Comparison of ENCODE assay signal across 8 cellular contexts in genomic region chr18:12726774-12727550, GRCh38. TPM values are rescaled to one million over a fixed set of nuclear protein-coding genes. Genes with fewer than 3 reads are reported as not detected.
DNase-seq lines count a peak whose midpoint lies in the region; ATAC-seq, FAIRE-seq and TF ChIP-seq lines count a peak whose summit lies in the region.

No MANE protein-coding gene starts in this region.

- peaks cover 5 to 12% of the 10 kb centered on the region in 2 experiments; a peak in 4 of 5 replicates for H3K36me3 ChIP-seq in HepG2 (replicated peaks in 1 of 2; ENCODE audit: control insufficient read depth in 1 of 2, insufficient read depth in 2 of 2, low read length in 2 of 2)

- H3K4me1 Mint-ChIP-seq in chondrocyte (ENCODE audit: low read depth), result no peaks in the 10 kb centered on the region

- peak; percentile 56 for FAIRE-seq in HepG2 (lab: Jason Lieb, UNC)

- BruUV-seq in HepG2 (replicated peaks; lab: Mats Ljungman, UMichigan), result no TSS peak

- H3K79me2 ChIP-seq in HepG2 (ENCODE audit: insufficient read depth, low read length), result peaks cover 2% of the 10 kb centered on the region

- no peaks in the 10 kb centered on the region; a peak in 1 of 5 replicates for H3K27me3 ChIP-seq in HepG2 (ENCODE audit: control insufficient read depth in 1 of 2, insufficient read depth in 2 of 2, low read length in 2 of 2)

- 68% methylated on average over 14 of the region's 14 CpGs for WGBS in HepG2 (ENCODE audit: low lambda C conversion rate)

- no peaks in the 10 kb centered on the region for H3K27me3 Mint-ChIP-seq in chondrocyte (ENCODE audit: low read depth)

- ATAC-seq in HepG2, result peak; percentile 36
- no peak for ATAC-seq in HG03521 (IDR thresholded peaks at IDR 0.05; ENCODE audit: unreplicated experiment)

- no peak overlapping the region for H2AFZ ChIP-seq in HepG2 (ENCODE audit: low read length)

- peaks cover 13% of the 10 kb centered on the region for H3K36me3 Mint-ChIP-seq in chondrocyte (ENCODE audit: low read depth)

- H3K9ac ChIP-seq in HepG2 (ENCODE audit: insufficient read depth, low read depth, low read length), result no peak overlapping the region

- no peak overlapping the region for H3K4me3 Mint-ChIP-seq in chondrocyte (ENCODE audit: unreplicated experiment)

- peak; percentile 74 for TF ChIP-seq CTCF in AG04449 (IDR thresholded peaks at IDR 0.05; ENCODE audit: insufficient read depth, low read length, missing control alignments)
- TF ChIP-seq CTCF in GM13976 (IDR thresholded peaks at IDR 0.05; ENCODE audit: borderline replicate concordance, control extremely low read depth, extremely low read depth, insufficient read depth, missing control alignments), result peak; percentile 83
- TF ChIP-seq CTCF in chondrocyte (IDR thresholded peaks at IDR 0.05), result peak; percentile 91
- TF ChIP-seq CTCF in HepG2 (CRISPR knock-in tag; IDR thresholded peaks at IDR 0.05), result peak; percentile 88

- peaks cover 32% of the 10 kb centered on the region for H3K4me1 ChIP-seq in HepG2 (ENCODE audit: insufficient read depth, low read length)

- H3K27ac ChIP-seq in HepG2 (ENCODE audit: extremely low read length, insufficient read depth, low read length), result no peak overlapping the region

- peak; percentile 88 for TF ChIP-seq RAD21 in HepG2 (CRISPR knock-in tag; IDR thresholded peaks at IDR 0.05)

- H4K20me1 ChIP-seq in HepG2 (ENCODE audit: insufficient read depth, low read length), result no peaks in the 10 kb centered on the region

- intact Hi-C loops in HepG2 (cut with micrococcal nuclease; ENCODE audit: unreplicated experiment), result loop anchor here (2.0 kb wide), 3 partner anchors 14 to 166 kb away; no protein-coding TSS in a partner anchor

- H3K4me2 ChIP-seq in HepG2 (ENCODE audit: low read depth, low read length), result no peak overlapping the region

- TF ChIP-seq POLR2A in HepG2 (IDR thresholded peaks at IDR 0.05; ENCODE audit: insufficient read depth in 1 of 2, low read depth in 2 of 2, low read length in 2 of 2), result no peak

- in situ Hi-C loops in GM13976 (cut with MboI; ENCODE audit: low sequenced_read_pairs, unreplicated experiment), result loop anchor here (5.0 kb wide), 1 partner anchor 210 kb away; no protein-coding TSS in a partner anchor
- in situ Hi-C loops in HepG2 (cut with HindIII; ENCODE audit: extremely low pct_ligation_motif_present, low pct_unique_long_range_greater_than_20kb), result loop anchor here (5.0 kb wide), 2 partner anchors 40 to 205 kb away; no protein-coding TSS in a partner anchor

- TF ChIP-seq EP300 in HepG2 (IDR thresholded peaks at IDR 0.05; ENCODE audit: low read depth in 2 of 2, low read length in 2 of 2) (no peak), HepG2 (CRISPR knock-in tag; IDR thresholded peaks at IDR 0.05; ENCODE audit: borderline replicate concordance) (no peak)

- peak overlapping the region; percentile 42 for H3K27ac Mint-ChIP-seq in chondrocyte (ENCODE audit: unreplicated experiment)

- peaks cover 8% of the 10 kb centered on the region for H3K9me3 Mint-ChIP-seq in chondrocyte (ENCODE audit: low read depth)

- H3K9me3 ChIP-seq in HepG2 (ENCODE audit: low read length), result no peaks in the 10 kb centered on the region

- POLR2A ChIA-PET in AG04449 (lab: Yijun Ruan, JAX) (no interaction called here), HepG2 (lab: Yijun Ruan, JAX) (interaction anchor here (1.8 kb wide), 1 partner anchor 40 kb away, joined by 6 read pairs; no protein-coding TSS in a partner anchor)

- DNase-seq in AG04449 (ENCODE audit: low read depth, low spot score) (no peak), GM13976 (ENCODE audit: low spot score) (peak; percentile 69), NCI-H2196 treated with DMSO at 0.1 percent for 48 hours (lab: John Stamatoyannopoulos, UW; ENCODE audit: unreplicated experiment) (peak; percentile 48), chondrocyte (ENCODE audit: low spot score) (no peak), HepG2 (ENCODE audit: low spot score) (peak; percentile 65)
- peak; percentile 15 to 31 (median 19) for DNase-seq in activated CD4-positive, CD25-positive, alpha-beta regulatory T cell (lab: John Stamatoyannopoulos, UW)
- DNase-seq in stimulated activated CD4-positive, alpha-beta T cell treated with anti-CD3 and anti-CD28 coated beads, TNF-alpha, amount 100 ng/mL, for 48 hours (ENCODE audit: low read depth in 3 of 3), result peak in 2 of 3 donors; percentile 60 to 63

- CTCF ChIA-PET in AG04449 (lab: Yijun Ruan, JAX) (interaction anchor here (0.6 to 13.8 kb wide), 23 partner anchors 8 to 433 kb away, joined by 3 to 307 read pairs (median 6); no protein-coding TSS in a partner anchor), HepG2 (lab: Yijun Ruan, JAX; ENCODE audit: low intra/inter-chr PET ratio, low total read pairs) (interaction anchor here (1.4 to 2.3 kb wide), 5 partner anchors 40 to 207 kb away, joined by 3 to 25 read pairs (median 18); no protein-coding TSS in a partner anchor)

- H3K4me3 ChIP-seq in AG04449 (ENCODE audit: low read depth, low read length), result no peak overlapping the region
- H3K4me3 ChIP-seq in HepG2 (replicated peaks in 1 of 3; ENCODE audit: insufficient read depth in 1 of 3, low read depth in 2 of 3, low read length in 3 of 3), result no peak overlapping the region

RNA-seq across cellular contexts. Expression of gene PSMG2, which starts 24.1 kb away (rescaled TPM):
- total RNA-seq in chondrocyte (44.4 to 48.8 TPM (median 48.7 TPM) in 3 replicates), HepG2 (2016; rRNA removed; fragmentation: Illumina TruSeq; extraction: Trizol) (94.8 and 133 TPM in 2 replicates)
- total RNA-seq in HepG2 (2016; cell fraction: cytosol; rRNA removed; fragmentation: Illumina TruSeq; extraction: Trizol; ENCODE audit: low read depth), result 45.3 and 48.4 TPM in 2 replicates
- 94.6 and 133 TPM in 2 replicates for total RNA-seq in HepG2 (2016; cell fraction: insoluble cytoplasmic fraction; rRNA removed; fragmentation: Illumina TruSeq; extraction: Trizol)
- 77.8 and 78.0 TPM in 2 replicates for total RNA-seq in HepG2 (2016; cell fraction: membrane; rRNA removed; fragmentation: Illumina TruSeq; extraction: Trizol)
- 49.2 and 51.5 TPM in 2 replicates for total RNA-seq in HepG2 (2016; cell fraction: nucleus; rRNA removed; fragmentation: Illumina TruSeq; extraction: Trizol)
- 40.8 and 53.4 TPM in 2 replicates for polyA plus RNA-seq in HepG2 (2011; rRNA removed)
- 33.3 and 37.5 TPM in 2 replicates for polyA plus RNA-seq in HepG2 (2011; cell fraction: cytosol; rRNA removed)
- polyA plus RNA-seq in HepG2 (2011; cell fraction: nucleus; rRNA removed), result 15.1 and 19.9 TPM in 2 replicates
- 60.7 and 69.3 TPM in 2 replicates for polyA plus RNA-seq in HepG2 (2012)
- 40.3 and 41.0 TPM in 2 replicates for polyA plus RNA-seq in HepG2 (2016; cell fraction: cytosol; fragmentation: Illumina TruSeq; extraction: Trizol; ENCODE audit: low read depth)
- 132 and 137 TPM in 2 replicates for polyA plus RNA-seq in HepG2 (2016; cell fraction: insoluble cytoplasmic fraction; fragmentation: Illumina TruSeq; extraction: Trizol; ENCODE audit: low read depth)
- 67.1 and 72.3 TPM in 2 replicates for polyA plus RNA-seq in HepG2 (2016; cell fraction: membrane; fragmentation: Illumina TruSeq; extraction: Trizol; ENCODE audit: low read depth)
- polyA plus RNA-seq in HepG2 (2016; cell fraction: nucleus; fragmentation: Illumina TruSeq; extraction: Trizol; ENCODE audit: insufficient read depth, low read depth), result 76.0 and 78.0 TPM in 2 replicates
- 36.2 and 55.8 TPM in 2 replicates for polyA minus RNA-seq in HepG2 (2011; rRNA and poly(A)+ RNA removed; ENCODE audit: low replicate concordance)
- 33.5 and 35.7 TPM in 2 replicates for polyA minus RNA-seq in HepG2 (2011; cell fraction: cytosol; rRNA and poly(A)+ RNA removed)
- polyA minus RNA-seq in HepG2 (2011; cell fraction: nucleus; rRNA and poly(A)+ RNA removed), result 19.4 and 20.3 TPM in 2 replicates

RNA-seq across cellular contexts. Expression of gene CEP76, which starts 24.4 kb away (rescaled TPM):
- total RNA-seq in chondrocyte (5.2 to 6.8 TPM (median 5.8 TPM) in 3 replicates), HepG2 (2016; rRNA removed; fragmentation: Illumina TruSeq; extraction: Trizol) (15.1 and 19.4 TPM in 2 replicates)
- 4.2 and 4.9 TPM in 2 replicates for total RNA-seq in HepG2 (2016; cell fraction: cytosol; rRNA removed; fragmentation: Illumina TruSeq; extraction: Trizol; ENCODE audit: low read depth)
- total RNA-seq in HepG2 (2016; cell fraction: insoluble cytoplasmic fraction; rRNA removed; fragmentation: Illumina TruSeq; extraction: Trizol), result 15.4 and 19.7 TPM in 2 replicates
- 6.6 and 7.0 TPM in 2 replicates for total RNA-seq in HepG2 (2016; cell fraction: membrane; rRNA removed; fragmentation: Illumina TruSeq; extraction: Trizol)
- total RNA-seq in HepG2 (2016; cell fraction: nucleus; rRNA removed; fragmentation: Illumina TruSeq; extraction: Trizol), result 12.6 and 15.6 TPM in 2 replicates
- 10.9 and 13.9 TPM in 2 replicates for polyA plus RNA-seq in HepG2 (2011; rRNA removed)
- 7.8 and 7.9 TPM in 2 replicates for polyA plus RNA-seq in HepG2 (2011; cell fraction: cytosol; rRNA removed)
- polyA plus RNA-seq in HepG2 (2011; cell fraction: nucleus; rRNA removed), result 9.8 and 11.9 TPM in 2 replicates
- 8.9 TPM in 2 replicates for polyA plus RNA-seq in HepG2 (2012)
- polyA plus RNA-seq in HepG2 (2016; cell fraction: cytosol; fragmentation: Illumina TruSeq; extraction: Trizol; ENCODE audit: low read depth), result 1.2 and 1.3 TPM in 2 replicates
- 13.3 and 15.0 TPM in 2 replicates for polyA plus RNA-seq in HepG2 (2016; cell fraction: insoluble cytoplasmic fraction; fragmentation: Illumina TruSeq; extraction: Trizol; ENCODE audit: low read depth)
- polyA plus RNA-seq in HepG2 (2016; cell fraction: membrane; fragmentation: Illumina TruSeq; extraction: Trizol; ENCODE audit: low read depth), result 1.8 TPM in 2 replicates
- polyA plus RNA-seq in HepG2 (2016; cell fraction: nucleus; fragmentation: Illumina TruSeq; extraction: Trizol; ENCODE audit: insufficient read depth, low read depth), result 13.9 and 14.0 TPM in 2 replicates
- 6.2 and 7.1 TPM in 2 replicates for polyA minus RNA-seq in HepG2 (2011; rRNA and poly(A)+ RNA removed; ENCODE audit: low replicate concordance)
- polyA minus RNA-seq in HepG2 (2011; cell fraction: cytosol; rRNA and poly(A)+ RNA removed), result 8.8 and 9.5 TPM in 2 replicates
- 21.0 and 25.5 TPM in 2 replicates for polyA minus RNA-seq in HepG2 (2011; cell fraction: nucleus; rRNA and poly(A)+ RNA removed)

Comparison
In these comparisons a context has a peak if more than half of its experiments do, and no peak if none do; other contexts are left out.
1. DNase-seq: peak in GM13976 (single experiment), NCI-H2196 treated with DMSO at 0.1 percent for 48 hours (single experiment), activated CD4-positive, CD25-positive, alpha-beta regulatory T cell (4 of 4), HepG2 (single experiment) and stimulated activated CD4-positive, alpha-beta T cell treated with anti-CD3 and anti-CD28 coated beads, TNF-alpha, amount 100 ng/mL, for 48 hours (2 of 3); none in AG04449 (single experiment) and chondrocyte (single experiment).
2. Peak in every context shown above with its lines, with median percentiles within 50 percentile points of each other: CTCF ChIP-seq.